In genomic region chr11:86816251-86816726, GRCh38 we compare ENCODE assay signal across 11 cellular contexts. TPM values are rescaled to one million over a fixed set of nuclear protein-coding genes. Genes with fewer than 3 reads are reported as not detected.
DNase-seq lines count a peak whose midpoint lies in the region; TF ChIP-seq lines count a peak whose summit lies in the region.
"Had no signal": no experiment of that assay in that cellular context is flagged by ENCODE, and none has a peak within 500 bp of the region (broad histone marks: within the 10 kb centered on the region; RNA-seq: fewer than 3 reads in every experiment).

No MANE protein-coding gene starts in this region.

- WGBS in thyroid gland, 2 donors: 79 to 80% methylated on average over 5 of the region's 5 CpGs

- peaks cover 0 to 7% of the 10 kb centered on the region in 2 donors for H3K4me1 ChIP-seq in thyroid gland
- H3K4me1 ChIP-seq: colonic mucosa had no signal

- intact Hi-C loops in thyroid gland (cut with DNase I): loop anchor here (5.0 to 10.0 kb wide), 2 partner anchors 201 to 359 kb away; no protein-coding TSS in a partner anchor

- POLR2A ChIA-PET in activated CD4-positive, alpha-beta memory T cell treated with anti-CD3 and anti-CD28 coated beads, Interleukin-2, amount 10 ng/mL, durations not matched to agents 7 days and 5 days (lab: Charles Lee): interaction anchor here (1.4 kb wide), 1 partner anchor 10 kb away, joined by 5 read pairs; no protein-coding TSS in a partner anchor

- H3K4me3 Mint-ChIP-seq in HFFc6: peak overlapping the region; percentile 35
- no peak overlapping the region for H3K4me3 Mint-ChIP-seq in activated CD4-positive, alpha-beta memory T cell treated with anti-CD3 and anti-CD28 coated beads, Interleukin-2, amount 10 ng/mL, durations not matched to agents 7 days and 5 days
- H3K4me3 Mint-ChIP-seq: stimulated activated memory B cell treated with anti-CD40 and anti-IgM and Interleukin-4, amounts not matched to agents 10 μg/mL and 1 μg/mL and 100 μg/mL, for 72 hours had no signal

- DNase-seq in HFFc6 (peak; percentile 56), astrocyte of the spinal cord (ENCODE audit: low read depth, low spot score) (peak; percentile 61), kidney tubule cell (ENCODE audit: low spot score) (peak; percentile 70), thyroid gland (no peak), MG63 (no peak), midbrain (lab: John Stamatoyannopoulos, UW) (no peak)
- DNase-seq in activated CD4-positive, alpha-beta memory T cell treated with anti-CD3 and anti-CD28 coated beads, Interleukin-2, amount 10 ng/mL, durations not matched to agents 7 days and 5 days: no peak
- DNase-seq: colonic mucosa, hippocampal formation, NCI-H510A had no signal

- peaks cover 93% of the 10 kb centered on the region for H3K4me1 Mint-ChIP-seq in HFFc6 (ENCODE audit: low read depth)
- H3K4me1 Mint-ChIP-seq in activated CD4-positive, alpha-beta memory T cell treated with anti-CD3 and anti-CD28 coated beads, Interleukin-2, amount 10 ng/mL, durations not matched to agents 7 days and 5 days: peaks cover 8% of the 10 kb centered on the region
- H3K4me1 Mint-ChIP-seq: stimulated activated memory B cell treated with anti-CD40 and anti-IgM and Interleukin-4, amounts not matched to agents 10 μg/mL and 1 μg/mL and 100 μg/mL, for 72 hours had no signal

- in situ Hi-C loops in astrocyte of the spinal cord (cut with HindIII; ENCODE audit: low sequenced_read_pairs): no loop called here

- no peak for TF ChIP-seq CTCF in HFFc6 (IDR thresholded peaks at IDR 0.05)
- TF ChIP-seq CTCF in astrocyte of the spinal cord (IDR thresholded peaks at IDR 0.05; ENCODE audit: low read depth, low read length): no peak
- TF ChIP-seq CTCF in thyroid gland (IDR thresholded peaks at IDR 0.05): no peak

- no peak for TF ChIP-seq POLR2A in thyroid gland (IDR thresholded peaks at IDR 0.05)

- CTCF ChIA-PET in activated CD4-positive, alpha-beta memory T cell treated with anti-CD3 and anti-CD28 coated beads, Interleukin-2, amount 10 ng/mL, durations not matched to agents 7 days and 5 days (lab: Charles Lee): interaction anchor here (1.1 to 2.5 kb wide), 3 partner anchors 15 to 359 kb away, joined by 3 to 7 read pairs (median 3); no protein-coding TSS in a partner anchor

- H3K27me3 ChIP-seq in thyroid gland: no peaks in the 10 kb centered on the region
- H3K27me3 ChIP-seq in MG63: no peaks in the 10 kb centered on the region
- H3K27me3 ChIP-seq: colonic mucosa had no signal

- peaks cover 11% of the 10 kb centered on the region for H3K36me3 Mint-ChIP-seq in HFFc6 (ENCODE audit: low read depth)
- H3K36me3 Mint-ChIP-seq in activated CD4-positive, alpha-beta memory T cell treated with anti-CD3 and anti-CD28 coated beads, Interleukin-2, amount 10 ng/mL, durations not matched to agents 7 days and 5 days (ENCODE audit: low read depth): no peaks in the 10 kb centered on the region
- H3K36me3 Mint-ChIP-seq: stimulated activated memory B cell treated with anti-CD40 and anti-IgM and Interleukin-4, amounts not matched to agents 10 μg/mL and 1 μg/mL and 100 μg/mL, for 72 hours had no signal

- peak overlapping the region in 2 of 3 donors; percentile 12 to 32 for H3K27ac ChIP-seq in thyroid gland

- H3K9me3 Mint-ChIP-seq in HFFc6: no peaks in the 10 kb centered on the region
- no peaks in the 10 kb centered on the region for H3K9me3 Mint-ChIP-seq in activated CD4-positive, alpha-beta memory T cell treated with anti-CD3 and anti-CD28 coated beads, Interleukin-2, amount 10 ng/mL, durations not matched to agents 7 days and 5 days
- H3K9me3 Mint-ChIP-seq: stimulated activated memory B cell treated with anti-CD40 and anti-IgM and Interleukin-4, amounts not matched to agents 10 μg/mL and 1 μg/mL and 100 μg/mL, for 72 hours had no signal

- H3K4me3 ChIP-seq in astrocyte of the spinal cord (ENCODE audit: low read depth, low read length) (no peak overlapping the region), thyroid gland (replicated peaks in 1 of 3) (no peak overlapping the region), MG63 (no peak overlapping the region)
- H3K4me3 ChIP-seq: colonic mucosa had no signal

- no peaks in the 10 kb centered on the region for H3K9me3 ChIP-seq in thyroid gland
- no peaks in the 10 kb centered on the region for H3K9me3 ChIP-seq in MG63
- H3K9me3 ChIP-seq: colonic mucosa had no signal

- H3K36me3 ChIP-seq in thyroid gland (no peaks in the 10 kb centered on the region), MG63 (no peaks in the 10 kb centered on the region)
- H3K36me3 ChIP-seq: colonic mucosa had no signal

- H3K27me3 Mint-ChIP-seq in HFFc6 (ENCODE audit: insufficient read depth): peaks cover 1% of the 10 kb centered on the region; the same call in 1 of the 2 replicates
- H3K27me3 Mint-ChIP-seq in activated CD4-positive, alpha-beta memory T cell treated with anti-CD3 and anti-CD28 coated beads, Interleukin-2, amount 10 ng/mL, durations not matched to agents 7 days and 5 days: peaks cover 42% of the 10 kb centered on the region

- peak overlapping the region; percentile 67 for H3K27ac Mint-ChIP-seq in HFFc6
- H3K27ac Mint-ChIP-seq in activated CD4-positive, alpha-beta memory T cell treated with anti-CD3 and anti-CD28 coated beads, Interleukin-2, amount 10 ng/mL, durations not matched to agents 7 days and 5 days: no peak overlapping the region
- H3K27ac Mint-ChIP-seq: stimulated activated memory B cell treated with anti-CD40 and anti-IgM and Interleukin-4, amounts not matched to agents 10 μg/mL and 1 μg/mL and 100 μg/mL, for 72 hours had no signal

RNA-seq across cellular contexts. Expression of gene PRSS23, which starts 15.9 kb away (rescaled TPM):
- 100 to 1,000 TPM; 192 to 356 (median 243) TPM for total RNA-seq in HFFc6 (2021; fragmentation: NEBNext Ultra II Directional; extraction: Animal tissue kit (Norgen Biotek cat#: 25700))
- 10 to 100 TPM; 26.4 to 47.8 (median 36.2) TPM for total RNA-seq in thyroid gland
- total RNA-seq in MG63 (2014; rRNA removed; shearing (Covaris generic); ENCODE audit: low replicate concordance): 19.9 and 37.4 TPM in 2 replicates
- 1 to 10 TPM; 4.0 TPM for total RNA-seq in activated CD4-positive, alpha-beta memory T cell treated with anti-CD3 and anti-CD28 coated beads, Interleukin-2, amount 10 ng/mL, durations not matched to agents 7 days and 5 days

Comparison
In these comparisons a context has a peak if more than half of its experiments do, and no peak if none do; other contexts are left out.
1. DNase-seq: peak in HFFc6 (single experiment), astrocyte of the spinal cord (single experiment) and kidney tubule cell (single experiment); none in thyroid gland (0 of 2), MG63 (single experiment), midbrain (single experiment) and activated CD4-positive, alpha-beta memory T cell treated with anti-CD3 and anti-CD28 coated beads, Interleukin-2, amount 10 ng/mL, durations not matched to agents 7 days and 5 days (single experiment).